Comparison of ENCODE assay signal across 25 cellular contexts in the genomic region with DNA sequence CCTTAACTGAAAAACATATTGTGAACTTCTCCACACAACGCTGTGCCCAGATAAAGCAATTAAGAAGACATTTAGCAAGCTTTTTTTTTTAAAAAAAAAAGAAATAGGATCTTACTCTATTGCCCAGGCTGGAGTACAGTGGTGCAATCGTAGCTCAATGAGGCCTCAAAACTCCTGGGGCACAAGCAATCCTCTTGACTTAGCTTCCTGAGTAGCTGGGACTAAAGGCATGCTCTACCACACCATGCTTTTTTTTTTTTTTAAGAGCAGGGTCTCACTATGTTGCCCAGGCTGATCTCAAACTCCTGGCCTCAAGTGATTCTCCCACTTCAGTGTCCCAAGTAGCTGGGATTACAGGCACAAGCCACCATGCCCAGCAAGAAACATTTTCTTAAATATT. TPM values are rescaled to one million over a fixed set of nuclear protein-coding genes. Genes with fewer than 3 reads are reported as not detected.
DNase-seq lines count a peak whose midpoint lies in the region; ATAC-seq, FAIRE-seq and TF ChIP-seq lines count a peak whose summit lies in the region.
"Had no signal": no experiment of that assay in that cellular context is flagged by ENCODE, and none has a peak within 500 bp of the region (broad histone marks: within the 10 kb centered on the region; RNA-seq: fewer than 3 reads in every experiment).

No MANE protein-coding gene starts in this region.

- ATAC-seq in K562: no peak
- ATAC-seq in stimulated activated effector memory CD8-positive, alpha-beta T cell treated with anti-CD3 and anti-CD28 coated beads, Interleukin-12 subunit alpha, Interleukin-12 subunit beta, amount 100 ng/mL, for 72 hours: no peak
- no peak for ATAC-seq in naive thymus-derived CD8-positive, alpha-beta T cell
- ATAC-seq: CD8-positive, alpha-beta T cell had no signal

- H3K4me3 Mint-ChIP-seq in activated CD4-positive, alpha-beta T cell treated with anti-CD3 and anti-CD28 coated beads, Interleukin-2, amount 10 ng/mL, durations not matched to agents 24 days and 14 days: no peak overlapping the region
- H3K4me3 Mint-ChIP-seq in stimulated activated effector memory CD8-positive, alpha-beta T cell treated with anti-CD3 and anti-CD28 coated beads, Interleukin-12 subunit alpha, Interleukin-12 subunit beta, amount 100 ng/mL, for 72 hours: no peak overlapping the region
- no peak overlapping the region for H3K4me3 Mint-ChIP-seq in naive thymus-derived CD8-positive, alpha-beta T cell
- H3K4me3 Mint-ChIP-seq: B cell; CD8-positive, alpha-beta T cell had no signal

- H3K4me3 ChIP-seq in HEK293 (ENCODE audit: low read depth, low read length) (no peak overlapping the region), K562 (no peak overlapping the region), brain microvascular endothelial cell (ENCODE audit: low read depth, low read length) (no peak overlapping the region)
- H3K4me3 ChIP-seq: BLaER1, GM23248 had no signal

- no peak for TF ChIP-seq POLR2A in K562 (conservative IDR thresholded peaks at IDR 0.05)

- no peak overlapping the region for H3K9ac ChIP-seq in K562 (ENCODE audit: insufficient read depth in 1 of 2, low read depth in 2 of 2, low read length in 2 of 2)
- H3K9ac ChIP-seq: BLaER1, GM23248 had no signal

- no peaks in the 10 kb centered on the region for H3K9me1 ChIP-seq in K562 (ENCODE audit: control insufficient read depth, insufficient read depth, low read length)

- H3K36me3 ChIP-seq in HEK293 (ENCODE audit: control insufficient read depth in 2 of 2, insufficient read depth in 1 of 2, low read length in 2 of 2): peaks cover 6 to 38% of the 10 kb centered on the region in 2 experiments
- H3K36me3 ChIP-seq in K562 (ENCODE audit: control insufficient read depth, insufficient read depth, low read length): peaks cover 60% of the 10 kb centered on the region
- H3K36me3 ChIP-seq in brain microvascular endothelial cell (replicated peaks): peaks cover 25% of the 10 kb centered on the region

- H3K27ac Mint-ChIP-seq in activated CD4-positive, alpha-beta T cell treated with anti-CD3 and anti-CD28 coated beads, Interleukin-2, amount 10 ng/mL, durations not matched to agents 24 days and 14 days: no peak overlapping the region
- H3K27ac Mint-ChIP-seq in stimulated activated effector memory CD8-positive, alpha-beta T cell treated with anti-CD3 and anti-CD28 coated beads, Interleukin-12 subunit alpha, Interleukin-12 subunit beta, amount 100 ng/mL, for 72 hours: peak overlapping the region; percentile 56
- H3K27ac Mint-ChIP-seq in naive thymus-derived CD8-positive, alpha-beta T cell: no peak overlapping the region
- H3K27ac Mint-ChIP-seq: B cell; CD4-positive, CD25-positive, alpha-beta regulatory T cell; CD8-positive, alpha-beta T cell had no signal

- H3K4me2 ChIP-seq in K562 (ENCODE audit: insufficient read depth, low read length): no peak overlapping the region
- H3K4me2 ChIP-seq: BLaER1 had no signal

- no peak overlapping the region for H3K27ac ChIP-seq in HEK293 (ENCODE audit: extremely low read depth, low read depth, low read length)
- no peak overlapping the region for H3K27ac ChIP-seq in K562 (ENCODE audit: extremely low read depth, low read depth, low read length)
- no peak overlapping the region for H3K27ac ChIP-seq in brain microvascular endothelial cell
- H3K27ac ChIP-seq: 22Rv1, BLaER1, C4-2B, GM23248 had no signal

- WGBS in K562 (ENCODE audit: insufficient coverage, low coverage, missing lambda C conversion rate): 100% methylated on average over 2 of the region's 2 CpGs

- 0 out of 2 replicates have a peak, but pooled peaks cover 2% of the 10 kb centered on the region for H4K20me1 ChIP-seq in K562 (replicated peaks; ENCODE audit: control insufficient read depth, insufficient read depth, low read length)

- no peak for FAIRE-seq in K562 (lab: Jason Lieb, UNC)
- FAIRE-seq: A204.1, G401.6, GM12892, GM19239, H1 had no signal

- TF ChIP-seq RAD21 in K562 (CRISPR knock-in tag; conservative IDR thresholded peaks at IDR 0.05 in 1 of 2, IDR thresholded peaks at IDR 0.05 in 1 of 2): no peak

- no TSS peak for BruUV-seq in K562 (replicated peaks; lab: Mats Ljungman, UMichigan)

- TF ChIP-seq EP300 in K562 (IDR thresholded peaks at IDR 0.05; ENCODE audit: low read length): no peak

- peak; percentile 38 for DNase-seq in activated CD4-positive, alpha-beta T cell treated with anti-CD3 and anti-CD28 coated beads, Interleukin-2, amount 10 ng/mL, durations not matched to agents 24 days and 14 days
- no peak for DNase-seq in activated CD4-positive, alpha-beta T cell treated with anti-CD3 and anti-CD28 coated beads for 4 hours
- no peak for DNase-seq in K562 (ENCODE audit: extremely low read depth in 1 of 4, low spot score in 3 of 4)
- DNase-seq in stimulated activated effector memory CD8-positive, alpha-beta T cell treated with anti-CD3 and anti-CD28 coated beads, Interleukin-12 subunit alpha, Interleukin-12 subunit beta, amount 100 ng/mL, for 72 hours (ENCODE audit: low spot score in 2 of 2): no peak
- no peak for DNase-seq in brain microvascular endothelial cell
- no peak for DNase-seq in kidney glomerular epithelial cell (lab: John Stamatoyannopoulos, UW)
- no peak for DNase-seq in naive thymus-derived CD8-positive, alpha-beta T cell
- DNase-seq: Caco-2; CD4-positive, CD25-positive, alpha-beta regulatory T cell; CD8-positive, alpha-beta T cell; DMS153; DND-41; GM23248; H7; HCEC 1CT had no signal

- peaks cover 32% of the 10 kb centered on the region for H3K36me3 Mint-ChIP-seq in activated CD4-positive, alpha-beta T cell treated with anti-CD3 and anti-CD28 coated beads, Interleukin-2, amount 10 ng/mL, durations not matched to agents 24 days and 14 days (ENCODE audit: low read depth)
- H3K36me3 Mint-ChIP-seq in stimulated activated effector memory CD8-positive, alpha-beta T cell treated with anti-CD3 and anti-CD28 coated beads, Interleukin-12 subunit alpha, Interleukin-12 subunit beta, amount 100 ng/mL, for 72 hours: peaks cover 92% of the 10 kb centered on the region
- H3K36me3 Mint-ChIP-seq in naive thymus-derived CD8-positive, alpha-beta T cell: peaks cover 0 to 54% (median 5%) of the 10 kb centered on the region in 3 donors

- H3K27me3 Mint-ChIP-seq in activated CD4-positive, alpha-beta T cell treated with anti-CD3 and anti-CD28 coated beads, Interleukin-2, amount 10 ng/mL, durations not matched to agents 24 days and 14 days: no peaks in the 10 kb centered on the region
- no peaks in the 10 kb centered on the region for H3K27me3 Mint-ChIP-seq in naive thymus-derived CD8-positive, alpha-beta T cell
- H3K27me3 Mint-ChIP-seq: B cell; CD4-positive, CD25-positive, alpha-beta regulatory T cell had no signal

- H3K9me3 ChIP-seq in HEK293 (ENCODE audit: control insufficient read depth, insufficient read depth, low read depth, low read length): no peaks in the 10 kb centered on the region
- H3K9me3 ChIP-seq in K562 (replicated peaks; ENCODE audit: control insufficient read depth, insufficient read depth, low read depth, low read length): no peaks in the 10 kb centered on the region
- H3K9me3 ChIP-seq: BLaER1, Caco-2 had no signal

- CTCF ChIA-PET in HEK293 (lab: Yijun Ruan, JAX): interaction anchor here (0.6 to 1.0 kb wide), 2 partner anchors 173 to 180 kb away, joined by 3 to 4 read pairs; no protein-coding TSS in a partner anchor
- CTCF ChIA-PET in K562 (lab: Yijun Ruan, JAX; ENCODE audit: low intra/inter-chr PET ratio): no interaction called here

- intact Hi-C loops in activated CD4-positive, alpha-beta T cell treated with anti-CD3 and anti-CD28 coated beads, Interleukin-2, amount 10 ng/mL, durations not matched to agents 24 days and 14 days (cut with micrococcal nuclease): no loop called here
- intact Hi-C loops in K562 (cut with micrococcal nuclease): no loop called here

- H2AFZ ChIP-seq in K562 (ENCODE audit: low read depth, low read length): no peak overlapping the region
- H2AFZ ChIP-seq: GM23248 had no signal

- POLR2A ChIA-PET in HEK293 (lab: Yijun Ruan, JAX) (interaction anchor here (1.8 kb wide), 1 partner anchor 21 kb away, joined by 4 read pairs; no protein-coding TSS in a partner anchor), K562 (lab: Yijun Ruan, JAX) (interaction anchor here (0.6 to 1.9 kb wide), 4 partner anchors 11 to 23 kb away, joined by 3 to 6 read pairs (median 4); a partner anchor contains a TSS)
- POLR2A ChIA-PET in naive thymus-derived CD8-positive, alpha-beta T cell (lab: Charles Lee): no interaction called here

- H3K4me1 ChIP-seq in HEK293 (ENCODE audit: control insufficient read depth, insufficient read depth, low read length): no peaks in the 10 kb centered on the region
- no peaks in the 10 kb centered on the region; a peak in 1 of 5 replicates for H3K4me1 ChIP-seq in K562 (replicated peaks in 1 of 2; ENCODE audit: control insufficient read depth in 2 of 2, insufficient read depth in 2 of 2, low read length in 2 of 2)
- H3K4me1 ChIP-seq: Caco-2 had no signal

- H3K4me1 Mint-ChIP-seq in activated CD4-positive, alpha-beta T cell treated with anti-CD3 and anti-CD28 coated beads, Interleukin-2, amount 10 ng/mL, durations not matched to agents 24 days and 14 days: peaks cover 34% of the 10 kb centered on the region
- peaks cover 43% of the 10 kb centered on the region for H3K4me1 Mint-ChIP-seq in stimulated activated effector memory CD8-positive, alpha-beta T cell treated with anti-CD3 and anti-CD28 coated beads, Interleukin-12 subunit alpha, Interleukin-12 subunit beta, amount 100 ng/mL, for 72 hours
- peaks cover 18 to 60% (median 45%) of the 10 kb centered on the region in 4 donors for H3K4me1 Mint-ChIP-seq in naive thymus-derived CD8-positive, alpha-beta T cell

- no peaks in the 10 kb centered on the region for H3K27me3 ChIP-seq in K562 (ENCODE audit: control insufficient read depth in 2 of 2, insufficient read depth in 2 of 2, low read length in 2 of 2)
- H3K27me3 ChIP-seq in brain microvascular endothelial cell (replicated peaks): no peaks in the 10 kb centered on the region
- H3K27me3 ChIP-seq: BLaER1 had no signal

- in situ Hi-C loops in K562 (cut with MboI) (no loop called here), brain microvascular endothelial cell (cut with HindIII; ENCODE audit: low pct_ligation_motif_present, low sequenced_read_pairs) (no loop called here)

- no peaks in the 10 kb centered on the region for H3K9me3 Mint-ChIP-seq in activated CD4-positive, alpha-beta T cell treated with anti-CD3 and anti-CD28 coated beads, Interleukin-2, amount 10 ng/mL, durations not matched to agents 24 days and 14 days
- H3K9me3 Mint-ChIP-seq in stimulated activated effector memory CD8-positive, alpha-beta T cell treated with anti-CD3 and anti-CD28 coated beads, Interleukin-12 subunit alpha, Interleukin-12 subunit beta, amount 100 ng/mL, for 72 hours: no peaks in the 10 kb centered on the region
- no peaks in the 10 kb centered on the region for H3K9me3 Mint-ChIP-seq in naive thymus-derived CD8-positive, alpha-beta T cell
- H3K9me3 Mint-ChIP-seq: CD4-positive, CD25-positive, alpha-beta regulatory T cell; CD8-positive, alpha-beta T cell had no signal

- peaks cover 76% of the 10 kb centered on the region for H3K79me2 ChIP-seq in K562 (ENCODE audit: control insufficient read depth, insufficient read depth, low read length)

- TF ChIP-seq CTCF in HEK293 (tag by site-specific recombination; IDR thresholded peaks at IDR 0.05) (no peak), K562 (IDR thresholded peaks at IDR 0.05 in 2 of 3, conservative IDR thresholded peaks at IDR 0.05 in 1 of 3; ENCODE audit: insufficient read depth in 2 of 3, low read depth in 1 of 3, low read length in 3 of 3) (no peak), brain microvascular endothelial cell (IDR thresholded peaks at IDR 0.05; ENCODE audit: low read depth, low read length, missing control alignments) (no peak)

RNA-seq across cellular contexts. Expression of a gene that starts 20.1 kb away (rescaled TPM):
- 98.3 and 99.5 TPM in 2 replicates for total RNA-seq in activated CD4-positive, alpha-beta T cell treated with anti-CD3 and anti-CD28 coated beads, Interleukin-2, amount 10 ng/mL, durations not matched to agents 24 days and 14 days
- 152 and 292 TPM in 2 replicates for total RNA-seq in K562 (2011; cell fraction: chromatin; rRNA removed; ENCODE audit: low replicate concordance)
- 75.7 and 87.1 TPM in 2 replicates for total RNA-seq in K562 (2011; cell fraction: nucleolus; rRNA removed)
- total RNA-seq in K562 (2011; cell fraction: nucleoplasm; rRNA removed): 130 and 158 TPM in 2 replicates
- total RNA-seq in K562 (2014; rRNA removed) (38.2 and 39.4 TPM in 2 replicates), K562 (2014; rRNA removed; fragmentation: Illumina TruSeq; extraction: Trizol) (42.0 and 48.3 TPM in 2 replicates), K562 (2015; rRNA removed; fragmentation: Illumina TruSeq; extraction: Trizol) (42.1 and 43.4 TPM in 2 replicates), K562 (2021) (50.3 and 59.2 TPM in 2 replicates)
- polyA plus RNA-seq in K562 (2011; rRNA removed) (56.9 and 61.2 TPM in 2 replicates), K562 (2014; fragmentation: Illumina TruSeq; extraction: Trizol) (42.8 and 45.7 TPM in 2 replicates), K562 (2014; fragmentation: Nextera tagmentation; extraction: Ambion mirVana) (10 to 100 TPM in 1 of 2 experiments, 1 to 10 TPM in 1; 7.0 to 13.6 TPM), K562 (2014; rRNA removed) (25.4 and 26.8 TPM in 2 replicates)
- 36.4 and 49.0 TPM in 2 replicates for polyA plus RNA-seq in K562 (2011; cell fraction: cytosol; rRNA removed)
- polyA plus RNA-seq in K562 (2011; cell fraction: nucleus; rRNA removed): 90.8 and 97.3 TPM in 2 replicates
- polyA plus RNA-seq in K562 (2012): 25.9 and 32.6 TPM in 2 replicates
- 113 and 122 TPM in 2 replicates for polyA minus RNA-seq in K562 (2011; rRNA and poly(A)+ RNA removed)
- polyA minus RNA-seq in K562 (2011; cell fraction: cytosol; rRNA and poly(A)+ RNA removed): 54.2 and 67.3 TPM in 2 replicates
- 63.5 and 108 TPM in 2 replicates for polyA minus RNA-seq in K562 (2011; cell fraction: nucleus; rRNA and poly(A)+ RNA removed)
- 100 to 1,000 TPM; 107 to 110 TPM for total RNA-seq in naive thymus-derived CD8-positive, alpha-beta T cell
- 1 to 10 TPM; 6.2 to 9.5 (median 9.1) TPM for polyA plus RNA-seq in naive thymus-derived CD8-positive, alpha-beta T cell

RNA-seq across cellular contexts. Expression of a gene that starts 57.2 kb away (rescaled TPM):
- 16.7 and 19.3 TPM in 2 replicates for total RNA-seq in activated CD4-positive, alpha-beta T cell treated with anti-CD3 and anti-CD28 coated beads, Interleukin-2, amount 10 ng/mL, durations not matched to agents 24 days and 14 days
- 29.1 and 29.4 TPM in 2 replicates for total RNA-seq in K562 (2011; cell fraction: chromatin; rRNA removed; ENCODE audit: low replicate concordance)
- total RNA-seq in K562 (2011; cell fraction: nucleolus; rRNA removed): 18.2 and 22.7 TPM in 2 replicates
- 24.7 and 32.0 TPM in 2 replicates for total RNA-seq in K562 (2011; cell fraction: nucleoplasm; rRNA removed)
- total RNA-seq in K562 (2014; rRNA removed): 5.4 and 5.7 TPM in 2 replicates
- 8.2 and 9.1 TPM in 2 replicates for total RNA-seq in K562 (2014; rRNA removed; fragmentation: Illumina TruSeq; extraction: Trizol)
- 8.9 and 9.3 TPM in 2 replicates for total RNA-seq in K562 (2015; rRNA removed; fragmentation: Illumina TruSeq; extraction: Trizol)
- 10.9 and 11.3 TPM in 2 replicates for total RNA-seq in K562 (2021)
- 10.2 and 10.5 TPM in 2 replicates for polyA plus RNA-seq in K562 (2011; rRNA removed)
- 7.4 and 10.1 TPM in 2 replicates for polyA plus RNA-seq in K562 (2011; cell fraction: cytosol; rRNA removed)
- 20.8 and 21.1 TPM in 2 replicates for polyA plus RNA-seq in K562 (2011; cell fraction: nucleus; rRNA removed)
- 6.4 and 8.2 TPM in 2 replicates for polyA plus RNA-seq in K562 (2012)
- polyA plus RNA-seq in K562 (2014; fragmentation: Illumina TruSeq; extraction: Trizol): 9.0 and 9.7 TPM in 2 replicates
- polyA plus RNA-seq in K562 (2014; fragmentation: Nextera tagmentation; extraction: Ambion mirVana): 1 to 10 TPM; 1.4 to 2.4 TPM
- 8.3 and 10.6 TPM in 2 replicates for polyA plus RNA-seq in K562 (2014; rRNA removed)
- 12.6 and 13.2 TPM in 2 replicates for polyA minus RNA-seq in K562 (2011; rRNA and poly(A)+ RNA removed)
- polyA minus RNA-seq in K562 (2011; cell fraction: cytosol; rRNA and poly(A)+ RNA removed): 4.0 and 4.6 TPM in 2 replicates
- 10.5 and 13.4 TPM in 2 replicates for polyA minus RNA-seq in K562 (2011; cell fraction: nucleus; rRNA and poly(A)+ RNA removed)
- 10 to 100 TPM; 34.2 to 35.6 TPM for total RNA-seq in naive thymus-derived CD8-positive, alpha-beta T cell
- 1 to 10 TPM; 4.8 to 8.5 (median 7.5) TPM for polyA plus RNA-seq in naive thymus-derived CD8-positive, alpha-beta T cell
